Comparison of ENCODE assay signal across 18 cellular contexts in genomic region chr3:17133637-17134545, GRCh38.
DNase-seq lines count a peak whose midpoint lies in the region; ATAC-seq and TF ChIP-seq lines count a peak whose summit lies in the region.
"Had no signal": no experiment of that assay in that cellular context is flagged by ENCODE, and none has a peak within 500 bp of the region (broad histone marks: within the 10 kb centered on the region; RNA-seq: fewer than 3 reads in every experiment).

No MANE protein-coding gene starts in this region.

- H3K9ac ChIP-seq in trophoblast cell (ENCODE audit: low read length) (no peak overlapping the region), colonic mucosa (ENCODE audit: low read depth in 2 of 2, low read length in 2 of 2) (no peak overlapping the region)
- H3K9ac ChIP-seq: KMS-11 had no signal

- H3K27ac ChIP-seq in trophoblast cell (ENCODE audit: low read depth, low read length) (no peak overlapping the region), colonic mucosa (no peak overlapping the region)
- H3K27ac ChIP-seq: KMS-11 had no signal

- no peak overlapping the region for H3K4me2 ChIP-seq in trophoblast cell (ENCODE audit: low read length)
- H3K4me2 ChIP-seq: GM23338, KMS-11 had no signal

- H2AFZ ChIP-seq in trophoblast cell (ENCODE audit: insufficient read depth, low read length, poor library complexity) = no peak overlapping the region
- H2AFZ ChIP-seq: GM23338 had no signal

- no peaks in the 10 kb centered on the region for H3K36me3 ChIP-seq in trophoblast cell (ENCODE audit: control insufficient read depth in 1 of 2, insufficient read depth in 2 of 2, low read length in 2 of 2)
- H3K36me3 ChIP-seq in colonic mucosa = no peaks in the 10 kb centered on the region

- H3K9me3 ChIP-seq in T-helper 17 cell (ENCODE audit: control insufficient read depth, low read length, poor library complexity, severe bottlenecking) (no peaks in the 10 kb centered on the region), trophoblast cell (ENCODE audit: insufficient read depth, low read depth, low read length) (peaks cover 11% of the 10 kb centered on the region), colonic mucosa (no peaks in the 10 kb centered on the region)

- H3K4me3 ChIP-seq in fibroblast of mammary gland (ENCODE audit: control insufficient read depth, low read depth, low read length) (no peak overlapping the region), trophoblast cell (ENCODE audit: low read depth, low read length) (no peak overlapping the region), colonic mucosa (no peak overlapping the region)
- H3K4me3 ChIP-seq: GM23338 had no signal

- H3K23ac ChIP-seq in trophoblast cell (ENCODE audit: low read length) = no peak overlapping the region

- no peak overlapping the region for H4K91ac ChIP-seq in trophoblast cell (ENCODE audit: low read depth, low read length)

- no CpG with 5 or more reads among the region's 19 CpGs for WGBS in trophoblast cell (ENCODE audit: extremely low coverage, insufficient coverage, insufficient read length)

- no peaks in the 10 kb centered on the region for H3K4me1 Mint-ChIP-seq in activated naive CD4-positive, alpha-beta T cell treated with anti-CD3 and anti-CD28 coated beads, Interleukin-2, amount 10 ng/mL, durations not matched to agents 7 days and 5 days
- no peaks in the 10 kb centered on the region for H3K4me1 Mint-ChIP-seq in activated naive CD4-positive, alpha-beta T cell treated with anti-CD3 and anti-CD28 coated beads for 36 hours (ENCODE audit: low read depth)
- no peaks in the 10 kb centered on the region for H3K4me1 Mint-ChIP-seq in T-helper 17 cell
- H3K4me1 Mint-ChIP-seq: GM23338 had no signal

- intact Hi-C loops in activated naive CD4-positive, alpha-beta T cell treated with anti-CD3 and anti-CD28 coated beads for 36 hours (cut with micrococcal nuclease) = no loop called here
- intact Hi-C loops in colonic mucosa (cut with DNase I) = no loop called here

- no peak overlapping the region for H2BK120ac ChIP-seq in trophoblast cell (ENCODE audit: insufficient read depth, low read length, poor library complexity)

- H4K12ac ChIP-seq in trophoblast cell (ENCODE audit: low read depth, low read length) = no peak overlapping the region

- no peak overlapping the region for H3K14ac ChIP-seq in trophoblast cell (ENCODE audit: low read length)

- H4K8ac ChIP-seq in trophoblast cell (ENCODE audit: low read depth, low read length) = no peak overlapping the region

- H3K4me1 ChIP-seq in trophoblast cell (ENCODE audit: control insufficient read depth in 1 of 2, insufficient read depth in 2 of 2, low read length in 2 of 2) (no peaks in the 10 kb centered on the region), colonic mucosa (no peaks in the 10 kb centered on the region)

- peaks cover 11% of the 10 kb centered on the region for H3K27me3 Mint-ChIP-seq in activated naive CD4-positive, alpha-beta T cell treated with anti-CD3 and anti-CD28 coated beads, Interleukin-2, amount 10 ng/mL, durations not matched to agents 7 days and 5 days
- no peaks in the 10 kb centered on the region for H3K27me3 Mint-ChIP-seq in activated naive CD4-positive, alpha-beta T cell treated with anti-CD3 and anti-CD28 coated beads for 36 hours (ENCODE audit: low read depth)
- no peaks in the 10 kb centered on the region for H3K27me3 Mint-ChIP-seq in T-helper 17 cell

- CTCF ChIA-PET in activated naive CD4-positive, alpha-beta T cell treated with anti-CD3 and anti-CD28 coated beads, Interleukin-2, amount 10 ng/mL, durations not matched to agents 7 days and 5 days (lab: Charles Lee) = no interaction called here
- CTCF ChIA-PET in activated naive CD4-positive, alpha-beta T cell treated with anti-CD3 and anti-CD28 coated beads for 36 hours (lab: Charles Lee) = interaction anchor here (0.9 kb wide), 1 partner anchor 10 kb away, joined by 3 read pairs; no protein-coding TSS in a partner anchor

- H3K9me3 Mint-ChIP-seq in activated naive CD4-positive, alpha-beta T cell treated with anti-CD3 and anti-CD28 coated beads, Interleukin-2, amount 10 ng/mL, durations not matched to agents 7 days and 5 days = peaks cover 8% of the 10 kb centered on the region
- H3K9me3 Mint-ChIP-seq in activated naive CD4-positive, alpha-beta T cell treated with anti-CD3 and anti-CD28 coated beads for 36 hours = no peaks in the 10 kb centered on the region

- no peak overlapping the region for H3K4me3 Mint-ChIP-seq in activated naive CD4-positive, alpha-beta T cell treated with anti-CD3 and anti-CD28 coated beads, Interleukin-2, amount 10 ng/mL, durations not matched to agents 7 days and 5 days
- no peak overlapping the region for H3K4me3 Mint-ChIP-seq in activated naive CD4-positive, alpha-beta T cell treated with anti-CD3 and anti-CD28 coated beads for 36 hours
- H3K4me3 Mint-ChIP-seq in T-helper 17 cell = no peak overlapping the region
- H3K4me3 Mint-ChIP-seq: CD4-positive, alpha-beta memory T cell; GM23338 had no signal

- H2BK12ac ChIP-seq in trophoblast cell (ENCODE audit: low read length) = no peak overlapping the region

- no peak overlapping the region for H3K27ac Mint-ChIP-seq in activated naive CD4-positive, alpha-beta T cell treated with anti-CD3 and anti-CD28 coated beads, Interleukin-2, amount 10 ng/mL, durations not matched to agents 7 days and 5 days
- H3K27ac Mint-ChIP-seq in activated naive CD4-positive, alpha-beta T cell treated with anti-CD3 and anti-CD28 coated beads for 36 hours = no peak overlapping the region
- peak overlapping the region; percentile 19 for H3K27ac Mint-ChIP-seq in T-helper 17 cell
- H3K27ac Mint-ChIP-seq: CD4-positive, alpha-beta memory T cell; GM23338 had no signal

- no peak overlapping the region for H3K4ac ChIP-seq in trophoblast cell (ENCODE audit: low read depth, low read length)

- no peak overlapping the region for H2BK5ac ChIP-seq in trophoblast cell (ENCODE audit: low read depth, low read length, poor library complexity)

- no peaks in the 10 kb centered on the region for H3K79me1 ChIP-seq in trophoblast cell (ENCODE audit: low read length)

- no peak for ATAC-seq in T-helper 17 cell
- ATAC-seq: GM23338, HCT116 had no signal

- H2AK5ac ChIP-seq in trophoblast cell (ENCODE audit: low read length) = no peak overlapping the region

- no peaks in the 10 kb centered on the region for H3K79me2 ChIP-seq in trophoblast cell (ENCODE audit: control insufficient read depth, insufficient read depth, low read length, poor library complexity)

- peak; percentile 5 for DNase-seq in activated naive CD4-positive, alpha-beta T cell treated with anti-CD3 and anti-CD28 coated beads, Interleukin-2, amount 10 ng/mL, durations not matched to agents 7 days and 5 days
- DNase-seq in activated naive CD4-positive, alpha-beta T cell treated with anti-CD3 and anti-CD28 coated beads for 36 hours = no peak
- no peak for DNase-seq in T-helper 17 cell
- DNase-seq in fibroblast of mammary gland (ENCODE audit: low read depth) = peak; percentile 35
- peak; percentile 13 to 58 for DNase-seq in trophoblast cell
- DNase-seq in cerebellar cortex (ENCODE audit: low spot score) = no peak
- no peak for DNase-seq in COLO829 (ENCODE audit: low spot score)
- DNase-seq in colonic mucosa = no peak
- DNase-seq: CD4-positive, alpha-beta memory T cell; NCI-H1048; NCI-H1436 treated with DMSO at 0.1 percent for 48 hours; NCI-H2029 treated with DMSO at 0.1 percent for 48 hours; NCI-H2171 treated with DMSO at 0.1 percent for 48 hours; NCI-H446 treated with DMSO at 0.1 percent for 48 hours; NK-92 treated with Interleukin-12 subunit alpha and Interleukin-12 subunit beta, amount 100 ng/mL, for 24 hours had no signal

- H3K36me3 Mint-ChIP-seq in activated naive CD4-positive, alpha-beta T cell treated with anti-CD3 and anti-CD28 coated beads, Interleukin-2, amount 10 ng/mL, durations not matched to agents 7 days and 5 days = peaks cover 4% of the 10 kb centered on the region
- no peaks in the 10 kb centered on the region for H3K36me3 Mint-ChIP-seq in activated naive CD4-positive, alpha-beta T cell treated with anti-CD3 and anti-CD28 coated beads for 36 hours (ENCODE audit: low read depth)
- no peaks in the 10 kb centered on the region for H3K36me3 Mint-ChIP-seq in T-helper 17 cell (ENCODE audit: low read depth)
- H3K36me3 Mint-ChIP-seq: CD4-positive, alpha-beta memory T cell had no signal

- no peak for TF ChIP-seq CTCF in fibroblast of mammary gland (conservative IDR thresholded peaks at IDR 0.05; ENCODE audit: control insufficient read depth, insufficient read depth, low read depth, low read length)
- no peak for TF ChIP-seq CTCF in colonic mucosa (IDR thresholded peaks at IDR 0.05)

- H3K18ac ChIP-seq in trophoblast cell (ENCODE audit: low read length) = no peak overlapping the region

- no peaks in the 10 kb centered on the region for H3K27me3 ChIP-seq in trophoblast cell (ENCODE audit: insufficient read depth, low read length)
- H3K27me3 ChIP-seq in colonic mucosa = no peaks in the 10 kb centered on the region

Comparison
In these comparisons a context has a peak if more than half of its experiments do, and no peak if none do; other contexts are left out.
1. DNase-seq: peak in activated naive CD4-positive, alpha-beta T cell treated with anti-CD3 and anti-CD28 coated beads, Interleukin-2, amount 10 ng/mL, durations not matched to agents 7 days and 5 days (single experiment), fibroblast of mammary gland (single experiment) and trophoblast cell (2 of 2); none in activated naive CD4-positive, alpha-beta T cell treated with anti-CD3 and anti-CD28 coated beads for 36 hours (single experiment), T-helper 17 cell (0 of 3), cerebellar cortex (single experiment), COLO829 (single experiment) and colonic mucosa (single experiment).